Comparison of ENCODE assay signal across 1 cellular context in genomic region chr1:19466112-19466561, GRCh38.
TF ChIP-seq lines count a peak whose summit lies in the region.

No MANE protein-coding gene starts in this region.

TF ChIP-seq in GM23338, 12 proteins besides CTCF, POLR2A, EP300 and RAD21 (continued from another document):
- TF ChIP-seq ZNF462 (CRISPR knock-in tag; IDR thresholded peaks at IDR 0.05), result no peak
- no peak for TF ChIP-seq ETS1 (IDR thresholded peaks at IDR 0.05)
- no peak for TF ChIP-seq EZH2 (IDR thresholded peaks at IDR 0.05; ENCODE audit: low read depth, unreplicated experiment)
- TF ChIP-seq ZNF331 (CRISPR knock-in tag; IDR thresholded peaks at IDR 0.05; ENCODE audit: low read depth), result no peak
- TF ChIP-seq EZH2phosphoT487 (IDR thresholded peaks at IDR 0.05; ENCODE audit: unreplicated experiment), result no peak
